8 cellular contexts compared by ENCODE assay signal in the genomic region with DNA sequence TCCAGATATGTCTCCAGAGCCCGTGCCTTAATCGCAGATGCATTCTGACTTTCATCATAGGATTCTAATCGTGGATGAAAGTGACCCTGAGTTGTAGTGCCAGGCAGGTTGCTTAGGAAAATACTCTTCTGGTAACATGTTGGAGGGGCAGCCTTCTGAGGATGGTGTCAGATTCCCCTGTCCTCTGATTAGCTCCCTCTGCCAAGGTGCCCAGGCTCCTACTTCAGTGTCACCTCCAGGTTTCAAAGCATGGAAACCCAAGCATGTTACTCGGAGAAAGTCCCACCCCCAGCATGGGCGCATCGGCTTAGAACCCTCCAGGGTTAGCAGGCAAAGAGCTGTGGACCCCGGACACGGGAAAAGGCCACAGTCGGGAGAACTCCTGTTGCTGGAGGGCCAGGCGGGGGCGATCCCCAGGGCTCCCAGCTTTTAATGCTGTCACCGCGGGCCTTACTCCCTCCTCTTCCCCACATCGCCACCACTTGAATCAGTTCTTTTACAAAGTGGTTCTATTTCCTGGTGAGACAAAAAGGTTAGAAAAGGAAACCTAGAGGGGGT. TPM values are rescaled to one million over a fixed set of nuclear protein-coding genes. Genes with fewer than 3 reads are reported as not detected.
DNase-seq lines count a peak whose midpoint lies in the region; ATAC-seq and TF ChIP-seq lines count a peak whose summit lies in the region.

No MANE protein-coding gene starts in this region.

- DNase-seq in NCI-H2227 treated with DMSO at 0.1 percent for 48 hours (lab: John Stamatoyannopoulos, UW) (peak; percentile 74), choroid plexus epithelial cell (ENCODE audit: low read depth) (no peak), mucosa of descending colon (peak in 1 of 3 donors; percentile 65), NCI-H1930 (lab: John Stamatoyannopoulos, UW) (no peak)

- intact Hi-C loops in mucosa of descending colon (cut with DNase I, micrococcal nuclease): loop anchor here in 1 of 2 donors (5.0 kb wide), 1 partner anchor 41 kb away; no protein-coding TSS in a partner anchor

- peaks cover 33% of the 10 kb centered on the region for H3K4me1 ChIP-seq in mucosa of descending colon (ENCODE audit: low read depth)

- ATAC-seq in GM21526 (IDR thresholded peaks at IDR 0.05; ENCODE audit: low FRiP score, unreplicated experiment) (peak; percentile 18), mucosa of descending colon (peak; percentile 1), HG02870 (IDR thresholded peaks at IDR 0.05; ENCODE audit: unreplicated experiment) (no peak), GM21515 (IDR thresholded peaks at IDR 0.05; ENCODE audit: unreplicated experiment) (no peak)

- H3K36me3 ChIP-seq in mucosa of descending colon (ENCODE audit: low read depth): no peaks in the 10 kb centered on the region

- no peak for TF ChIP-seq CTCF in 22Rv1 (IDR thresholded peaks at IDR 0.05)
- no peak for TF ChIP-seq CTCF in choroid plexus epithelial cell (conservative IDR thresholded peaks at IDR 0.05; ENCODE audit: low read depth, low read length)
- TF ChIP-seq CTCF in mucosa of descending colon (IDR thresholded peaks at IDR 0.05): no peak

- peak overlapping the region; percentile 59 for H3K4me3 ChIP-seq in choroid plexus epithelial cell (ENCODE audit: low read depth, low read length)
- no peak overlapping the region for H3K4me3 ChIP-seq in mucosa of descending colon

- peak overlapping the region; percentile 47; the same call in 1 of the 2 replicates for H3K27ac ChIP-seq in 22Rv1

- no peaks in the 10 kb centered on the region for H3K9me3 ChIP-seq in mucosa of descending colon

RNA-seq across cellular contexts. Expression of a gene that starts 44.5 kb away (rescaled TPM):
- total RNA-seq in mucosa of descending colon: 100 to 1,000 TPM in 2 of 3 donors, 10 to 100 TPM in 1; 96.4 to 167 (median 154) TPM

Comparison
In these comparisons a context has a peak if more than half of its experiments do, and no peak if none do; other contexts are left out.
1. ATAC-seq: peak in GM21526 (single experiment) and mucosa of descending colon (single experiment); none in HG02870 (single experiment) and GM21515 (single experiment).